21 cellular contexts compared by ENCODE assay signal in genomic region chr2:3703741-3704355, GRCh38. TPM values are rescaled to one million over a fixed set of nuclear protein-coding genes. Genes with fewer than 3 reads are reported as not detected.
A peak's percentile ranks its signal among the peaks of the same experiment; 100 is the strongest.
DNase-seq lines count a peak whose midpoint lies in the region; ATAC-seq, FAIRE-seq and TF ChIP-seq lines count a peak whose summit lies in the region.
"Had no signal": no experiment of that assay in that cellular context is flagged by ENCODE, and none has a peak within 500 bp of the region (broad histone marks: within the 10 kb centered on the region; RNA-seq: fewer than 3 reads in every experiment).

No MANE protein-coding gene starts in this region.

- ATAC-seq in Right ventricle myocardium inferior (no peak), left cardiac atrium (no peak), RWPE2 (ENCODE audit: low read depth) (peak; percentile 17; the same call in 1 of the 3 replicates), HG02884 (IDR thresholded peaks at IDR 0.05; ENCODE audit: unreplicated experiment) (no peak), T-helper 17 cell (no peak)
- ATAC-seq: activated T-cell treated with anti-CD3 and anti-CD28 coated beads, Interleukin-2, amount 50 U/mL, for 72 hours; T-cell had no signal

- H3K27me3 ChIP-seq in RWPE2 (ENCODE audit: insufficient read depth, poor library complexity, severe bottlenecking) (peaks cover 57% of the 10 kb centered on the region), iPS-15b (ENCODE audit: control insufficient read depth, insufficient read depth, low read length) (peaks cover 20% of the 10 kb centered on the region), tibial nerve (peaks cover 0 to 32% of the 10 kb centered on the region in 2 donors)
- H3K27me3 ChIP-seq: hepatocyte, right lobe of liver had no signal

- WGBS in tibial nerve, 2 donors = 18% methylated on average over 33 of the region's 75 CpGs; no CpG with 5 or more reads in 1 of the 2 donors

- TF ChIP-seq POLR2A in tibial nerve (IDR thresholded peaks at IDR 0.05) (no peak), GM12892 (IDR thresholded peaks at IDR 0.05; ENCODE audit: low read depth, low read length) (no peak)

- no peaks in the 10 kb centered on the region for H3K4me1 ChIP-seq in RWPE2 (ENCODE audit: insufficient read depth, poor library complexity, severe bottlenecking)
- no peaks in the 10 kb centered on the region for H3K4me1 ChIP-seq in iPS-15b (ENCODE audit: control insufficient read depth, insufficient read depth, low read length)
- H3K4me1 ChIP-seq in tibial nerve = peaks cover 0 to 37% (median 7%) of the 10 kb centered on the region in 4 donors
- H3K4me1 ChIP-seq: right lobe of liver had no signal

- H3K9me3 ChIP-seq in RWPE2 (ENCODE audit: severe bottlenecking) (no peaks in the 10 kb centered on the region), iPS-15b (ENCODE audit: control insufficient read depth, insufficient read depth, low read length) (no peaks in the 10 kb centered on the region), tibial nerve (no peaks in the 10 kb centered on the region), T-helper 17 cell (ENCODE audit: control insufficient read depth, low read length, poor library complexity, severe bottlenecking) (no peaks in the 10 kb centered on the region)
- H3K9me3 ChIP-seq: neutrophil, right lobe of liver had no signal

- H3K36me3 Mint-ChIP-seq in T-helper 17 cell (ENCODE audit: low read depth) = peaks cover 2% of the 10 kb centered on the region
- H3K36me3 Mint-ChIP-seq: T-cell had no signal

- no peaks in the 10 kb centered on the region for H3K4me1 Mint-ChIP-seq in T-helper 17 cell

- no peak for TF ChIP-seq EP300 in tibial nerve (IDR thresholded peaks at IDR 0.05)

- DNase-seq in Right ventricle myocardium inferior (ENCODE audit: missing footprints) (peak; percentile 33), left cardiac atrium (no peak), RWPE2 (ENCODE audit: low spot score) (no peak), tibial nerve (ENCODE audit: low spot score in 2 of 2) (no peak), GM12892 (ENCODE audit: insufficient read length) (no peak), T-helper 17 cell (no peak)
- DNase-seq: activated T-cell treated with anti-CD3 and anti-CD28 coated beads, Interleukin-2, amount 50 U/mL, for 72 hours; central memory CD4-positive, alpha-beta T cell; effector CD8-positive, alpha-beta T cell; kidney glomerular epithelial cell; NK-92 treated with Interleukin-12 subunit alpha and Interleukin-12 subunit beta, amount 100 ng/mL, for 24 hours; right lobe of liver; stimulated activated CD4-positive, alpha-beta T cell treated with anti-CD3 and anti-CD28 coated beads, Interleukin-1b, Interleukin-23, amount 100 ng/mL, for 48 hours; T-cell had no signal

- H3K4me3 ChIP-seq in RWPE2 (ENCODE audit: severe bottlenecking) (no peak overlapping the region), iPS-15b (ENCODE audit: low read depth, low read length) (peak overlapping the region; percentile 39), tibial nerve (peak overlapping the region; percentile 22 to 47 (median 26))
- H3K4me3 ChIP-seq: hepatocyte, right lobe of liver had no signal

- no peaks in the 10 kb centered on the region; the same call in 1 of the 2 replicates for H3K36me3 ChIP-seq in RWPE2 (ENCODE audit: low read depth)
- H3K36me3 ChIP-seq in iPS-15b (ENCODE audit: control insufficient read depth, insufficient read depth, low read length) = no peaks in the 10 kb centered on the region
- no peaks in the 10 kb centered on the region for H3K36me3 ChIP-seq in tibial nerve
- H3K36me3 ChIP-seq: neutrophil, right lobe of liver had no signal

- FAIRE-seq in GM12892 (lab: Jason Lieb, UNC) = no peak

- no peak overlapping the region for H3K4me3 Mint-ChIP-seq in T-helper 17 cell
- H3K4me3 Mint-ChIP-seq: activated T-cell treated with anti-CD3 and anti-CD28 coated beads, Interleukin-2, amount 50 U/mL, for 72 hours had no signal

- no peak overlapping the region for H3K27ac Mint-ChIP-seq in T-helper 17 cell
- H3K27ac Mint-ChIP-seq: activated T-cell treated with anti-CD3 and anti-CD28 coated beads, Interleukin-2, amount 50 U/mL, for 72 hours; T-cell had no signal

- intact Hi-C loops in Right ventricle myocardium inferior (cut with DNase I) (no loop called here), left cardiac atrium (cut with DNase I) (no loop called here)

- H3K27ac ChIP-seq in RWPE2 (ENCODE audit: poor library complexity, severe bottlenecking) = no peak overlapping the region
- peak overlapping the region; percentile 35 to 70 (median 56) for H3K27ac ChIP-seq in tibial nerve
- H3K27ac ChIP-seq: hepatocyte, neutrophil, right lobe of liver, RWPE1 had no signal

- H3K9ac ChIP-seq in iPS-15b (ENCODE audit: low read depth, low read length) = no peak overlapping the region

- TF ChIP-seq CTCF in RWPE2 (IDR thresholded peaks at IDR 0.05; ENCODE audit: poor library complexity, severe bottlenecking) (no peak), tibial nerve (IDR thresholded peaks at IDR 0.05) (no peak)

- H3K27me3 Mint-ChIP-seq in T-helper 17 cell = peaks cover 68% of the 10 kb centered on the region

RNA-seq across cellular contexts. Expression of gene DCDC2C, which starts 0.5 kb away (rescaled TPM):
- total RNA-seq in Right ventricle myocardium inferior (not detected), left cardiac atrium (not detected), tibial nerve (10 to 100 TPM in 1 of 4 donors, 1 to 10 TPM in 3; 2.9 to 22.3 (median 5.6) TPM), T-helper 17 cell (not detected)
- polyA plus RNA-seq in GM12892 (2012; ENCODE audit: missing spikeins) = not detected
- total RNA-seq: activated T-cell treated with anti-CD3 and anti-CD28 coated beads, Interleukin-2, amount 50 U/mL, for 72 hours; hepatocyte; mononuclear cell; right lobe of liver; subcutaneous adipose tissue; T-cell had no signal
- polyA plus RNA-seq: hepatocyte had no signal

RNA-seq across cellular contexts. Expression of gene ALLC, which starts 45.8 kb away (rescaled TPM):
- total RNA-seq in Right ventricle myocardium inferior (not detected), left cardiac atrium (under 1 TPM in 1 of 2 donors, not detected in 1; 0.26 TPM), tibial nerve (10 to 100 TPM in 3 of 4 donors, 1 to 10 TPM in 1; 5.7 to 16.6 (median 12.2) TPM), T-helper 17 cell (not detected)
- polyA plus RNA-seq in GM12892 (2012; ENCODE audit: missing spikeins) = not detected
- total RNA-seq: activated T-cell treated with anti-CD3 and anti-CD28 coated beads, Interleukin-2, amount 50 U/mL, for 72 hours; hepatocyte; mononuclear cell; subcutaneous adipose tissue; T-cell had no signal
- polyA plus RNA-seq: hepatocyte had no signal
